In the genomic region with DNA sequence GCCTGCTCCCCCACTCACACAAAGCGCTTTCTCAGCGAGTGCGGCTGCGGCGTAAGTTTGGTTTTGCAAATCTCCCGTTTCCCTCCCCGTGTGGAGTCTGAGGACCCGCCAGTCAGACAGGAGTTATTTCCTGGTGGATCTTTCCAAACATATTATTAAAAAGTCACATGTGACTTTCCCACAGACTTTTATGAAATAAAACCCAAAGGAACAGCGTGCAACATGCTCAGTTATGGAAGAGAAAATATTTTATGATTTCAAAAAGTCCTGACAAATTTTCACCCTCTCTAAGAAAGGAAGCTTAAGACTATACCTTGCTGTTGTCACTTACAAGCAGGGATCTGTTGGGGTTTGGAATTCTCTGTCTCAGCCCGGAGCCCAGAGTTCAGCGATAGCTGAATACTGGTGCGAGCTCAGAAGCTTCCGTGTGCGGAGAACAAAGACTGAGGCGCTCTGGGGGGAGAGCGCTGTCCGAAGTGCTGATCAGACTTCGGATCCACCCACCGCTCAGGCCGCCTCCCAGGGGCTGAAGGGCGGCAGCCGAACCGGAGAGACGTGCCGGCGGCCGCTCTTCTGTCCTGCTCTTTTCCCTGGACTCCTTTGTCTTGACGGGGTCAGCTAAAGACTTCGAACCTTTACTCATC, we compare ENCODE assay signal across 1 cellular context.
TF ChIP-seq lines count a peak whose summit lies in the region.

No MANE protein-coding gene starts in this region.

TF ChIP-seq in HepG2, 621 proteins besides CTCF, POLR2A, EP300 and RAD21 (continued from another document and continues in another):
- peak; percentile 69; the same call in 1 of the 2 replicates for TF ChIP-seq RERE (CRISPR knock-in tag; IDR thresholded peaks at IDR 0.05; ENCODE audit: low read depth)
- TF ChIP-seq NR1H2 (CRISPR knock-in tag; IDR thresholded peaks at IDR 0.05; ENCODE audit: borderline replicate concordance, low read depth) = peak; percentile 81; the same call in 1 of the 2 replicates
- peak; percentile 88 for TF ChIP-seq ZNF670 (CRISPR knock-in tag; IDR thresholded peaks at IDR 0.05; ENCODE audit: borderline replicate concordance)
- no peak for TF ChIP-seq MAFG (CRISPR knock-in tag; IDR thresholded peaks at IDR 0.05)
- no peak for TF ChIP-seq HNRNPUL1 (IDR thresholded peaks at IDR 0.05; ENCODE audit: low read depth, low read length)
- peak; percentile 84; the same call in 1 of the 2 replicates for TF ChIP-seq ETV5 (CRISPR knock-in tag; IDR thresholded peaks at IDR 0.05; ENCODE audit: borderline replicate concordance)
- TF ChIP-seq BHLHE40 (IDR thresholded peaks at IDR 0.05; ENCODE audit: low read length) = 0 out of 2 replicates have a peak, but pooled peaks have one; percentile 7
- TF ChIP-seq MTA3 (CRISPR knock-in tag; IDR thresholded peaks at IDR 0.05) = no peak; the same call in 1 of the 2 replicates
- peak; percentile 98 for TF ChIP-seq FOXC1 (CRISPR knock-in tag; IDR thresholded peaks at IDR 0.05; ENCODE audit: borderline replicate concordance)
- TF ChIP-seq SIX1 (CRISPR knock-in tag; IDR thresholded peaks at IDR 0.05; ENCODE audit: borderline replicate concordance) = peak; percentile 76
- no peak for TF ChIP-seq ZNF569 (CRISPR knock-in tag; IDR thresholded peaks at IDR 0.05; ENCODE audit: borderline replicate concordance)
- TF ChIP-seq ZKSCAN8 (CRISPR knock-in tag; IDR thresholded peaks at IDR 0.05; ENCODE audit: borderline replicate concordance) = peak; percentile 92; the same call in 1 of the 2 replicates
- peak; percentile 100 for TF ChIP-seq WIZ (CRISPR knock-in tag; IDR thresholded peaks at IDR 0.05)
- no peak for TF ChIP-seq CEBPB (IDR thresholded peaks at IDR 0.05; ENCODE audit: borderline replicate concordance, low read depth, low read length)
- TF ChIP-seq ZSCAN29 (CRISPR knock-in tag; conservative IDR thresholded peaks at IDR 0.05) = peak; percentile 64; the same call in 1 of the 2 replicates
- TF ChIP-seq SMAD1 (CRISPR knock-in tag; IDR thresholded peaks at IDR 0.05; ENCODE audit: borderline replicate concordance, low read depth) = no peak
- TF ChIP-seq ZFYVE20 (CRISPR knock-in tag; IDR thresholded peaks at IDR 0.05; ENCODE audit: borderline replicate concordance, low read depth) = peak; percentile 82; the same call in 1 of the 2 replicates
- TF ChIP-seq SKIL (CRISPR knock-in tag; IDR thresholded peaks at IDR 0.05; ENCODE audit: borderline replicate concordance) = peak; percentile 50; the same call in 1 of the 2 replicates
- peak; percentile 97 for TF ChIP-seq ZNF563 (CRISPR knock-in tag; IDR thresholded peaks at IDR 0.05)
- TF ChIP-seq HMGA1 (CRISPR knock-in tag; conservative IDR thresholded peaks at IDR 0.05) = no peak
- TF ChIP-seq, protein P1, sequence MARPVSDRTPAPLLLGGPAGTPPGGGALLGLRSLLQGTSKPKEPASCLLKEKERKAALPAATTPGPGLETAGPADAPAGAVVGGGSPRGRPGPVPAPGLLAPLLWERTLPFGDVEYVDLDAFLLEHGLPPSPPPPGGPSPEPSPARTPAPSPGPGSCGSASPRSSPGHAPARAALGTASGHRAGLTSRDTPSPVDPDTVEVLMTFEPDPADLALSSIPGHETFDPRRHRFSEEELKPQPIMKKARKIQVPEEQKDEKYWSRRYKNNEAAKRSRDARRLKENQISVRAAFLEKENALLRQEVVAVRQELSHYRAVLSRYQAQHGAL (CRISPR knock-in tag; IDR thresholded peaks at IDR 0.05; ENCODE audit: not compliant biosample characterization) = peak; percentile 93
- TF ChIP-seq ZNF850 (CRISPR knock-in tag; conservative IDR thresholded peaks at IDR 0.05) = peak; percentile 63; the same call in 1 of the 2 replicates
- no peak for TF ChIP-seq U2AF1 (optimal IDR thresholded peaks at IDR 0.05; ENCODE audit: low read depth, low read length)
- TF ChIP-seq HHEX (CRISPR knock-in tag; IDR thresholded peaks at IDR 0.05) = no peak
- peak; percentile 93 for TF ChIP-seq PPARG (CRISPR knock-in tag; conservative IDR thresholded peaks at IDR 0.05)
- no peak for TF ChIP-seq JUND (CRISPR knock-in tag; IDR thresholded peaks at IDR 0.05)
- peak; percentile 71; the same call in 1 of the 2 replicates for TF ChIP-seq FOXM1 (CRISPR knock-in tag; IDR thresholded peaks at IDR 0.05)
- TF ChIP-seq FOXJ3 (CRISPR knock-in tag; IDR thresholded peaks at IDR 0.05; ENCODE audit: borderline replicate concordance) = 0 out of 2 replicates have a peak, but pooled peaks have one; percentile 38
- TF ChIP-seq ZNF383 (CRISPR knock-in tag; IDR thresholded peaks at IDR 0.05; ENCODE audit: borderline replicate concordance) = no peak
- peak; percentile 99 for TF ChIP-seq DNMT3B (CRISPR knock-in tag; conservative IDR thresholded peaks at IDR 0.05)
- TF ChIP-seq HNF4G (IDR thresholded peaks at IDR 0.05; ENCODE audit: borderline replicate concordance, low read depth, low read length) = peak; percentile 68; the same call in 1 of the 2 replicates
- 0 out of 2 replicates have a peak, but pooled peaks have one; percentile 22 for TF ChIP-seq HNF4G (CRISPR knock-in tag; IDR thresholded peaks at IDR 0.05; ENCODE audit: borderline replicate concordance, low read depth)
- peak; percentile 71; the same call in 1 of the 2 replicates for TF ChIP-seq ZNF431 (CRISPR knock-in tag; IDR thresholded peaks at IDR 0.05; ENCODE audit: borderline replicate concordance, low read depth)
- no peak for TF ChIP-seq ZBTB37 (CRISPR knock-in tag; IDR thresholded peaks at IDR 0.05)
- peak; percentile 81 for TF ChIP-seq JDP2 (CRISPR knock-in tag; IDR thresholded peaks at IDR 0.05; ENCODE audit: borderline replicate concordance)
- TF ChIP-seq ZSCAN21 (CRISPR knock-in tag; IDR thresholded peaks at IDR 0.05; ENCODE audit: borderline replicate concordance) = peak; percentile 98
- TF ChIP-seq ZNF83 (CRISPR knock-in tag; IDR thresholded peaks at IDR 0.05; ENCODE audit: borderline replicate concordance) = peak; percentile 97
- no peak for TF ChIP-seq MTA1 (CRISPR knock-in tag; IDR thresholded peaks at IDR 0.05; ENCODE audit: borderline replicate concordance)
- TF ChIP-seq ZNF510 (CRISPR knock-in tag; IDR thresholded peaks at IDR 0.05; ENCODE audit: low read depth) = 0 out of 2 replicates have a peak, but pooled peaks have one; percentile 68
- peak; percentile 97 for TF ChIP-seq AKNA (CRISPR knock-in tag; IDR thresholded peaks at IDR 0.05; ENCODE audit: borderline replicate concordance)
- TF ChIP-seq, protein P2, sequence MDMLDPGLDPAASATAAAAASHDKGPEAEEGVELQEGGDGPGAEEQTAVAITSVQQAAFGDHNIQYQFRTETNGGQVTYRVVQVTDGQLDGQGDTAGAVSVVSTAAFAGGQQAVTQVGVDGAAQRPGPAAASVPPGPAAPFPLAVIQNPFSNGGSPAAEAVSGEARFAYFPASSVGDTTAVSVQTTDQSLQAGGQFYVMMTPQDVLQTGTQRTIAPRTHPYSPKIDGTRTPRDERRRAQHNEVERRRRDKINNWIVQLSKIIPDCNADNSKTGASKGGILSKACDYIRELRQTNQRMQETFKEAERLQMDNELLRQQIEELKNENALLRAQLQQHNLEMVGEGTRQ (IDR thresholded peaks at IDR 0.05; ENCODE audit: low read depth, low read length) = no peak
- TF ChIP-seq, protein P2 (CRISPR knock-in tag; IDR thresholded peaks at IDR 0.05; ENCODE audit: borderline replicate concordance) = no peak
- TF ChIP-seq ZNF556 (CRISPR knock-in tag; IDR thresholded peaks at IDR 0.05; ENCODE audit: borderline replicate concordance) = peak; percentile 90; the same call in 1 of the 2 replicates
- no peak; the same call in 1 of the 2 replicates for TF ChIP-seq ZNF530 (CRISPR knock-in tag; IDR thresholded peaks at IDR 0.05; ENCODE audit: low read depth)
- peak; percentile 97 for TF ChIP-seq KDM5B (CRISPR knock-in tag; IDR thresholded peaks at IDR 0.05; ENCODE audit: borderline replicate concordance)
